In the genomic region with DNA sequence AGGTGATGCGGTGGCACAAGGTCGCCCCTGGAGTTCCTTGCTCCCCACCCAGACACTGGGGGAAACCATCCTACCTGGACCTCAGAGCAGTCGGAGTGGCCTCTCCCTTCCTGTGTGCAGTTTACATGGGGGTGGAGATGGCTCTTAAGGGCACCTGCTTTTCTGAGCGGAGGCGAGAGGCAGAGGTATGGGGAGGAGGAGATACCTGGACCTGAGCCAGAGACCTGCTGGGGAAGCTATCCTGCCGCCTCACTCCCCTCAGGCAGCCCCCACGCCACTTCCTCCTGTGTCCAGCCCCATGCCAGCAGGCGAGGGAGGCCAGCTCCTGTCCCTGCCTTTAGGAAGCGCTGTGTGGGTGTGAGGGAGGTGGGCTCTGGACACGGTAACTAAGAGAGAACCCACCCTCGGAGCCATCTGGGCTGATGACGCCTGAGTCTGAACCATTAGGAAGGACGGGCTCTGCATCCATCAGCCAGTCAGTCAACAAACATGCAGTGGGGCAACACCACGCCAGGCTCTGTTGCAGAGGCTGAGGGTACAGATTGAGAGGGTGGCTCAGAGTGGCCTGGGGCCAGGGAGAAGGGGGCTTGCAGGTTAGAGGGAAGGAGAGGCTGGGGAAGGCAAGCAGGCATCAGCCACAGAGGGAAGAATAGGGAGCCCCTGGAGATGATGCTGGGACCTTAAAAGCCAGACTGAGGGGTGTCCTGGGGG, we compare ENCODE assay signal across 8 cellular contexts. TPM values are rescaled to one million over a fixed set of nuclear protein-coding genes. Genes with fewer than 3 reads are reported as not detected.
DNase-seq lines count a peak whose midpoint lies in the region; ATAC-seq and TF ChIP-seq lines count a peak whose summit lies in the region.

No MANE protein-coding gene starts in this region.

- H3K4me3 Mint-ChIP-seq in activated CD4-positive, alpha-beta memory T cell treated with anti-CD3 and anti-CD28 coated beads for 36 hours = peak overlapping the region; percentile 100
- peak overlapping the region; percentile 47 for H3K4me3 Mint-ChIP-seq in endothelial cell (ENCODE audit: unreplicated experiment)

- POLR2A ChIA-PET in activated CD4-positive, alpha-beta memory T cell treated with anti-CD3 and anti-CD28 coated beads for 36 hours (lab: Charles Lee) = interaction anchor here (1.0 to 2.7 kb wide), 7 partner anchors 70 to 245 kb away, joined by 3 to 12 read pairs (median 4); partner anchors contain the start of genes DCTPP1 and TBX6

- intact Hi-C loops in activated CD4-positive, alpha-beta memory T cell treated with anti-CD3 and anti-CD28 coated beads for 36 hours (cut with micrococcal nuclease) = no loop called here

- ATAC-seq in GM19452 (IDR thresholded peaks at IDR 0.05; ENCODE audit: unreplicated experiment) = peak; percentile 5

- no peak overlapping the region for H3K9ac ChIP-seq in rectal smooth muscle tissue (ENCODE audit: low read length)

- H3K27me3 Mint-ChIP-seq in activated CD4-positive, alpha-beta memory T cell treated with anti-CD3 and anti-CD28 coated beads for 36 hours = no peaks in the 10 kb centered on the region
- H3K27me3 Mint-ChIP-seq in endothelial cell (ENCODE audit: unreplicated experiment) = peaks cover 9% of the 10 kb centered on the region

- H3K4me1 ChIP-seq in rectal smooth muscle tissue (ENCODE audit: control insufficient read depth, insufficient read depth, low read length) = no peaks in the 10 kb centered on the region

- peak; percentile 78 for DNase-seq in NCI-H2029 (lab: John Stamatoyannopoulos, UW)
- peak; percentile 55 for DNase-seq in activated CD4-positive, alpha-beta memory T cell treated with anti-CD3 and anti-CD28 coated beads for 36 hours
- no peak for DNase-seq in endothelial cell (ENCODE audit: low spot score)
- DNase-seq in iPS-NIHi11 (ENCODE audit: low spot score) = no peak
- DNase-seq in NCI-H526 treated with DMSO at 0.1 percent for 48 hours (lab: John Stamatoyannopoulos, UW) = no peak
- no peak for DNase-seq in SK-N-DZ (ENCODE audit: low spot score)

- H3K36me3 Mint-ChIP-seq in activated CD4-positive, alpha-beta memory T cell treated with anti-CD3 and anti-CD28 coated beads for 36 hours = peaks cover 40% of the 10 kb centered on the region
- no peaks in the 10 kb centered on the region for H3K36me3 Mint-ChIP-seq in endothelial cell (ENCODE audit: low read depth, unreplicated experiment)

- CTCF ChIA-PET in activated CD4-positive, alpha-beta memory T cell treated with anti-CD3 and anti-CD28 coated beads for 36 hours (lab: Charles Lee) = interaction anchor here (1.8 to 4.3 kb wide), 3 partner anchors 41 to 93 kb away, joined by 5 to 32 read pairs (median 11); partner anchors contain the start of genes GDPD3 and TBX6

- no peaks in the 10 kb centered on the region for H3K9me3 Mint-ChIP-seq in activated CD4-positive, alpha-beta memory T cell treated with anti-CD3 and anti-CD28 coated beads for 36 hours
- H3K9me3 Mint-ChIP-seq in endothelial cell (ENCODE audit: unreplicated experiment) = no peaks in the 10 kb centered on the region

- TF ChIP-seq CTCF in endothelial cell (IDR thresholded peaks at IDR 0.05; ENCODE audit: unreplicated experiment) = no peak

- H3K4me3 ChIP-seq in rectal smooth muscle tissue (ENCODE audit: low read length) = peak overlapping the region; percentile 71

- H3K4me1 Mint-ChIP-seq in activated CD4-positive, alpha-beta memory T cell treated with anti-CD3 and anti-CD28 coated beads for 36 hours (ENCODE audit: low read depth) = peaks cover 24% of the 10 kb centered on the region
- H3K4me1 Mint-ChIP-seq in endothelial cell (ENCODE audit: unreplicated experiment) = no peaks in the 10 kb centered on the region

- no peaks in the 10 kb centered on the region for H3K27me3 ChIP-seq in rectal smooth muscle tissue (ENCODE audit: control insufficient read depth, insufficient read depth, low read length)

- H3K27ac ChIP-seq in rectal smooth muscle tissue (ENCODE audit: low read depth, low read length) = no peak overlapping the region

- no peaks in the 10 kb centered on the region for H3K36me3 ChIP-seq in rectal smooth muscle tissue (ENCODE audit: control insufficient read depth, insufficient read depth, low read length)

- peak overlapping the region; percentile 100 for H3K27ac Mint-ChIP-seq in activated CD4-positive, alpha-beta memory T cell treated with anti-CD3 and anti-CD28 coated beads for 36 hours
- no peak overlapping the region for H3K27ac Mint-ChIP-seq in endothelial cell (ENCODE audit: unreplicated experiment)

RNA-seq across cellular contexts. Expression of gene CORO1A, which starts 1.2 kb away (rescaled TPM):
- total RNA-seq in activated CD4-positive, alpha-beta memory T cell treated with anti-CD3 and anti-CD28 coated beads for 36 hours = 1,000 to 10,000 TPM; 1,027 to 1,051 TPM
- 24.9 TPM for total RNA-seq in endothelial cell (ENCODE audit: unreplicated experiment)
- polyA plus RNA-seq in SK-N-DZ (2014; cell fraction: cytosol; rRNA removed) = 71.9 and 73.6 TPM in 2 replicates
- polyA plus RNA-seq in SK-N-DZ (2014; cell fraction: nucleus; rRNA removed) = 65.6 and 101 TPM in 2 replicates

RNA-seq across cellular contexts. Expression of gene BOLA2B, which starts 8.9 kb away (rescaled TPM):
- 100 to 1,000 TPM; 156 to 159 TPM for total RNA-seq in activated CD4-positive, alpha-beta memory T cell treated with anti-CD3 and anti-CD28 coated beads for 36 hours
- total RNA-seq in endothelial cell (ENCODE audit: unreplicated experiment) = 70.6 TPM
- 793 and 1,241 TPM in 2 replicates for polyA plus RNA-seq in SK-N-DZ (2014; cell fraction: cytosol; rRNA removed)
- polyA plus RNA-seq in SK-N-DZ (2014; cell fraction: nucleus; rRNA removed) = 678 and 754 TPM in 2 replicates

RNA-seq across cellular contexts. Expression of gene SLX1A, which starts 9.1 kb away (rescaled TPM):
- total RNA-seq in activated CD4-positive, alpha-beta memory T cell treated with anti-CD3 and anti-CD28 coated beads for 36 hours = 10 to 100 TPM; 98.8 to 99.9 TPM
- total RNA-seq in endothelial cell (ENCODE audit: unreplicated experiment) = 61.0 TPM
- 60.0 and 70.9 TPM in 2 replicates for polyA plus RNA-seq in SK-N-DZ (2014; cell fraction: cytosol; rRNA removed)
- 119 and 132 TPM in 2 replicates for polyA plus RNA-seq in SK-N-DZ (2014; cell fraction: nucleus; rRNA removed)

RNA-seq across cellular contexts. Expression of gene SULT1A3, which starts 14.5 kb away (rescaled TPM):
- 10 to 100 TPM; 14.2 to 15.2 TPM for total RNA-seq in activated CD4-positive, alpha-beta memory T cell treated with anti-CD3 and anti-CD28 coated beads for 36 hours
- 17.9 TPM for total RNA-seq in endothelial cell (ENCODE audit: unreplicated experiment)
- 4.6 and 10.2 TPM in 2 replicates for polyA plus RNA-seq in SK-N-DZ (2014; cell fraction: cytosol; rRNA removed)
- polyA plus RNA-seq in SK-N-DZ (2014; cell fraction: nucleus; rRNA removed) = 38.6 and 64.4 TPM in 2 replicates

Comparison
In these comparisons a context has a peak if more than half of its experiments do, and no peak if none do; other contexts are left out.
1. DNase-seq: peak in NCI-H2029 (single experiment) and activated CD4-positive, alpha-beta memory T cell treated with anti-CD3 and anti-CD28 coated beads for 36 hours (single experiment); none in endothelial cell (single experiment), iPS-NIHi11 (single experiment), NCI-H526 treated with DMSO at 0.1 percent for 48 hours (single experiment) and SK-N-DZ (single experiment).
2. RNA of gene CORO1A, which starts 1.2 kb away (total RNA-seq): 1,027 to 1,051 TPM in activated CD4-positive, alpha-beta memory T cell treated with anti-CD3 and anti-CD28 coated beads for 36 hours; 24.9 TPM in endothelial cell (single experiment); every median in the first group is over 10 times any median in the second.